Comparison of ENCODE assay signal across 23 cellular contexts in genomic region chr11:92216789-92217188, GRCh38. TPM values are rescaled to one million over a fixed set of nuclear protein-coding genes. Genes with fewer than 3 reads are reported as not detected.
DNase-seq lines count a peak whose midpoint lies in the region; ATAC-seq lines count a peak whose summit lies in the region.
"Had no signal": no experiment of that assay in that cellular context is flagged by ENCODE, and none has a peak within 500 bp of the region (broad histone marks: within the 10 kb centered on the region; RNA-seq: fewer than 3 reads in every experiment).

No MANE protein-coding gene starts in this region.

- peaks cover 52% of the 10 kb centered on the region for H3K4me1 ChIP-seq in HUES64 (ENCODE audit: insufficient read depth, low read length)
- H3K4me1 ChIP-seq: BE2C had no signal

- H3K9me3 ChIP-seq in HUES64 (ENCODE audit: insufficient read depth, low read depth, low read length), result peaks cover 4% of the 10 kb centered on the region; the same call in 1 of the 2 replicates
- H3K9me3 ChIP-seq: BE2C, HAP-1 had no signal

- peak overlapping the region; percentile 15; the same call in 1 of the 2 replicates for H3K27ac ChIP-seq in HUES64 (ENCODE audit: low read depth, low read length)
- H3K27ac ChIP-seq in epithelial cell of prostate, result no peak overlapping the region

- H3K36me3 ChIP-seq in HUES64 (ENCODE audit: insufficient read depth, low read length), result no peaks in the 10 kb centered on the region
- H3K36me3 ChIP-seq: BE2C, HAP-1 had no signal

- no peak overlapping the region for H3K4me3 ChIP-seq in HUES64 (ENCODE audit: low read length)
- H3K4me3 ChIP-seq: HAP-1 had no signal

- 26% methylated on average over 3 of the region's 3 CpGs for WGBS in HUES64

- DNase-seq in DMS53 treated with DMSO at 0.1 percent for 48 hours (lab: John Stamatoyannopoulos, UW; ENCODE audit: unreplicated experiment) (peak; percentile 41), epithelial cell of prostate (ENCODE audit: low read depth, low spot score) (peak; percentile 14), kidney tubule cell (ENCODE audit: low spot score) (peak; percentile 28), NCI-H1694 treated with DMSO at 0.1 percent for 48 hours (lab: John Stamatoyannopoulos, UW) (no peak), dermis blood vessel endothelial cell (no peak)
- DNase-seq in stimulated activated CD4-positive, alpha-beta T cell treated with anti-CD3 and anti-CD28 coated beads, Interleukin-4, amount 100 ng/mL, for 24 hours, result no peak
- DNase-seq: BE2C; CD4-positive, CD25-positive, alpha-beta regulatory T cell; COR-L47; DMS 273 treated with DMSO at 0.1 percent for 48 hours; Kasumi-1; MM.1S; NCI-H1092 treated with DMSO at 0.1 percent for 48 hours; NCI-H2081 treated with DMSO at 0.1 percent for 48 hours; NCI-H510A; NCI-H748 treated with DMSO at 0.1 percent for 48 hours; NK-92 treated with Interleukin-12 subunit alpha and Interleukin-12 subunit beta, amount 100 ng/mL, for 24 hours; Right ventricle myocardium superior had no signal

- no peak for ATAC-seq in GM18858 (IDR thresholded peaks at IDR 0.05; ENCODE audit: unreplicated experiment)

- no peak overlapping the region for H3K9ac ChIP-seq in HUES64 (ENCODE audit: low read depth, low read length)

- H3K27me3 ChIP-seq in HUES64 (ENCODE audit: insufficient read depth, low read length), result 0 out of 2 replicates have a peak, but pooled peaks cover 4% of the 10 kb centered on the region
- H3K27me3 ChIP-seq: BE2C had no signal

RNA-seq across cellular contexts. Expression of gene FAT3, which starts 7.8 kb away (rescaled TPM):
- 5.3 TPM for polyA plus RNA-seq in HUES64 (2013, experiment 1 of 2)
- 8.2 TPM for polyA plus RNA-seq in HUES64 (2013, experiment 2 of 2)
- total RNA-seq in dermis blood vessel endothelial cell, result 0.17 and 0.37 TPM in 2 replicates
- total RNA-seq: CD4-positive, CD25-positive, alpha-beta regulatory T cell; OCI-LY7 had no signal
- polyA plus RNA-seq: CD4-positive, CD25-positive, alpha-beta regulatory T cell; IgD-negative memory B cell had no signal

Comparison
In these comparisons a context has a peak if more than half of its experiments do, and no peak if none do; other contexts are left out.
1. DNase-seq: peak in DMS53 treated with DMSO at 0.1 percent for 48 hours (single experiment), epithelial cell of prostate (single experiment) and kidney tubule cell (single experiment); none in NCI-H1694 treated with DMSO at 0.1 percent for 48 hours (single experiment), stimulated activated CD4-positive, alpha-beta T cell treated with anti-CD3 and anti-CD28 coated beads, Interleukin-4, amount 100 ng/mL, for 24 hours (single experiment) and dermis blood vessel endothelial cell (single experiment).